Comparison of ENCODE assay signal across 25 cellular contexts in the genomic region with DNA sequence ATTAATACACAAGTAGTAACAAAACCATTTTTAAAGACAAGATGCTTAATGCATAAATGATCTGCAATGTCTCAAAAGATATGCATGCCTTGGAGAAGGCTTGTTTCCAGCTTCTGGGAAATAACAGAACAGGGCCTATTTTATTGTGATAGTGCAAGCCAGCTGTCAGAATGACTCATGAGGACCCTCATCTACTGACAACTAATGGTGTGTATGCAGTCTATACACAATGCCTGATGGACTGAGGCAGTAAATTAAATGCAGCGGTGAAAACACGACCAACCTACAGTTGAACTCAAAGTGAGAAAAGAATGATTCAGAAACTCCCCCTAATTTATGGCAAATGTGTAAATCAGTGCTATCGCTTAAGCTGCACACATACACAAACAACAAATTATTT.
"Had no signal": no experiment of that assay in that cellular context is flagged by ENCODE, and none has a peak within 500 bp of the region (broad histone marks: within the 10 kb centered on the region; RNA-seq: fewer than 3 reads in every experiment).

No MANE protein-coding gene starts in this region.

- H3K9me3 Mint-ChIP-seq: activated T-cell treated with anti-CD3 and anti-CD28 coated beads, Interleukin-2, amount 50 U/mL, for 24 hours; activated T-helper 2 cell treated with anti-CD3 and anti-CD28 coated beads, Interferon-gamma antibody, Interleukin-2, Interleukin-4, amounts not matched to agents 10 μg/mL and 5 μg/mL and 100 μg/mL, durations not matched to agents 14 hours and 24 hours and 36 hours; effector memory CD8-positive, alpha-beta T cell; memory B cell; natural killer cell treated with Interleukin-12 subunit alpha and Interleukin-12 subunit beta and Interleukin-15 and Interleukin-18, amount 100 ng/mL, for 72 hours; WTC11 had no signal

- H3K4me3 Mint-ChIP-seq: activated naive CD8-positive, alpha-beta T cell; activated T-cell treated with anti-CD3 and anti-CD28 coated beads, Interleukin-2, amount 50 U/mL, for 24 hours; effector memory CD8-positive, alpha-beta T cell; memory B cell; natural killer cell treated with Interleukin-12 subunit alpha and Interleukin-12 subunit beta and Interleukin-15 and Interleukin-18, amount 100 ng/mL, for 72 hours; WTC11 had no signal

- H3K36me3 ChIP-seq: ovary, uterus had no signal

- H3K27ac Mint-ChIP-seq: activated naive CD8-positive, alpha-beta T cell; activated T-cell treated with anti-CD3 and anti-CD28 coated beads, Interleukin-2, amount 50 U/mL, for 24 hours; activated T-helper 2 cell treated with anti-CD3 and anti-CD28 coated beads, Interferon-gamma antibody, Interleukin-2, Interleukin-4, amounts not matched to agents 10 μg/mL and 5 μg/mL and 100 μg/mL, durations not matched to agents 14 hours and 24 hours and 36 hours; effector memory CD8-positive, alpha-beta T cell; memory B cell; natural killer cell treated with Interleukin-12 subunit alpha and Interleukin-12 subunit beta and Interleukin-15 and Interleukin-18, amount 100 ng/mL, for 72 hours; WTC11 had no signal

- DNase-seq: activated CD4-positive, alpha-beta T cell treated with anti-CD3 and anti-CD28 coated beads, Interleukin-2, amount 50 U/mL, for 4 hours; activated CD8-positive, alpha-beta memory T cell treated with anti-CD3 and anti-CD28 coated beads for 24 hours; activated CD8-positive, alpha-beta memory T cell treated with anti-CD3 and anti-CD28 coated beads, Interleukin-2, amount 50 U/mL, for 4 hours; activated naive CD4-positive, alpha-beta T cell; activated T-cell treated with anti-CD3 and anti-CD28 coated beads, Interleukin-2, amount 50 U/mL, for 24 hours; adrenal gland; central memory CD4-positive, alpha-beta T cell; dorsolateral prefrontal cortex; effector memory CD8-positive, alpha-beta T cell; left cardiac atrium; ovary; stimulated activated CD4-positive, alpha-beta T cell treated with anti-CD3 and anti-CD28 coated beads, Interleukin-2, amount 100 ng/mL, for 48 hours; stimulated activated CD8-positive, alpha-beta memory T cell treated with anti-CD3 and anti-CD28 coated beads, Interleukin-4, amount 100 ng/mL, for 48 hours; stimulated activated naive CD4-positive, alpha-beta T cell; T-helper 9 cell; testis; trophoblast cell; uterus had no signal

- H3K9me3 ChIP-seq: adrenal gland, ascending aorta, neutrophil, ovary, testis, uterus had no signal

- H3K27ac ChIP-seq: adrenal gland, ascending aorta, dorsolateral prefrontal cortex, neutrophil, ovary, testis, uterus had no signal

- H3K27me3 ChIP-seq: adrenal gland, ascending aorta, dorsolateral prefrontal cortex, neutrophil, ovary, testis, uterus had no signal

- H3K36me3 Mint-ChIP-seq: WTC11 had no signal

- H3K4me3 ChIP-seq: adrenal gland, ascending aorta, dorsolateral prefrontal cortex, ovary, testis, uterus had no signal

- H3K4me1 ChIP-seq: adrenal gland, ascending aorta, testis, uterus had no signal

- H3K27me3 Mint-ChIP-seq: activated naive CD8-positive, alpha-beta T cell; activated T-cell treated with anti-CD3 and anti-CD28 coated beads, Interleukin-2, amount 50 U/mL, for 24 hours; effector memory CD8-positive, alpha-beta T cell; memory B cell; natural killer cell treated with Interleukin-12 subunit alpha and Interleukin-12 subunit beta and Interleukin-15 and Interleukin-18, amount 100 ng/mL, for 72 hours had no signal
